23 cellular contexts compared by ENCODE assay signal in genomic region chr17:66807182-66807581, GRCh38. TPM values are rescaled to one million over a fixed set of nuclear protein-coding genes. Genes with fewer than 3 reads are reported as not detected.
A peak's percentile ranks its signal among the peaks of the same experiment; 100 is the strongest.
DNase-seq lines count a peak whose midpoint lies in the region; ATAC-seq and TF ChIP-seq lines count a peak whose summit lies in the region.
"Had no signal": no experiment of that assay in that cellular context is flagged by ENCODE, and none has a peak within 500 bp of the region (broad histone marks: within the 10 kb centered on the region; RNA-seq: fewer than 3 reads in every experiment).

No MANE protein-coding gene starts in this region.

- H3K9me3 Mint-ChIP-seq in chondrocyte (ENCODE audit: low read depth) = no peaks in the 10 kb centered on the region
- H3K9me3 Mint-ChIP-seq: activated naive CD8-positive, alpha-beta T cell treated with anti-CD3 and anti-CD28 coated beads, Interleukin-2, amount 10 ng/mL, durations not matched to agents 7 days and 5 days; nephron progenitor cell had no signal

- ATAC-seq in HG03442 (IDR thresholded peaks at IDR 0.05; ENCODE audit: unreplicated experiment) = no peak

- no peak overlapping the region for H3K27ac Mint-ChIP-seq in chondrocyte (ENCODE audit: unreplicated experiment)
- H3K27ac Mint-ChIP-seq: activated naive CD8-positive, alpha-beta T cell treated with anti-CD3 and anti-CD28 coated beads, Interleukin-2, amount 10 ng/mL, durations not matched to agents 7 days and 5 days; B cell; nephron progenitor cell; progenitor cell of endocrine pancreas had no signal

- H3K36me3 Mint-ChIP-seq in chondrocyte (ENCODE audit: low read depth) = peaks cover 9% of the 10 kb centered on the region

- peaks cover 0 to 44% (median 0%) of the 10 kb centered on the region in 11 experiments; a peak in 4 of 22 replicates for H3K36me3 ChIP-seq in BLaER1 treated with 17β-estradiol and CSF1 and Interleukin-3, amounts not matched to agents 10 nM and 100 nM
- H3K36me3 ChIP-seq: suprapubic skin had no signal

- H3K27me3 Mint-ChIP-seq in chondrocyte (ENCODE audit: low read depth) = no peaks in the 10 kb centered on the region
- H3K27me3 Mint-ChIP-seq: activated naive CD8-positive, alpha-beta T cell treated with anti-CD3 and anti-CD28 coated beads, Interleukin-2, amount 10 ng/mL, durations not matched to agents 7 days and 5 days; progenitor cell of endocrine pancreas had no signal

- H4K20me1 ChIP-seq in BLaER1 treated with 17β-estradiol and CSF1 and Interleukin-3, amounts not matched to agents 10 nM and 100 nM = peaks cover 0 to 14% (median 0%) of the 10 kb centered on the region in 11 experiments; a peak in 2 of 22 replicates

- H3K27ac ChIP-seq in BLaER1 treated with 17β-estradiol and CSF1 and Interleukin-3, amounts not matched to agents 10 nM and 100 nM = no peak overlapping the region
- H3K27ac ChIP-seq: suprapubic skin had no signal

- no peak overlapping the region for H3K4me3 ChIP-seq in BLaER1 treated with 17β-estradiol and CSF1 and Interleukin-3, amounts not matched to agents 10 nM and 100 nM
- H3K4me3 ChIP-seq: suprapubic skin had no signal

- no peak overlapping the region for H3K4me3 Mint-ChIP-seq in chondrocyte (ENCODE audit: unreplicated experiment)
- H3K4me3 Mint-ChIP-seq: activated naive CD8-positive, alpha-beta T cell treated with anti-CD3 and anti-CD28 coated beads, Interleukin-2, amount 10 ng/mL, durations not matched to agents 7 days and 5 days; B cell; nephron progenitor cell had no signal

- peaks cover 19 to 88% (median 46%) of the 10 kb centered on the region in 10 experiments; a peak in 19 of 20 replicates for H3K4me1 ChIP-seq in BLaER1 treated with 17β-estradiol and CSF1 and Interleukin-3, amounts not matched to agents 10 nM and 100 nM
- H3K4me1 ChIP-seq: suprapubic skin had no signal

- peak overlapping the region; percentile 42 to 90 (median 69); a peak in 20 of 22 replicates for H3K4me2 ChIP-seq in BLaER1 treated with 17β-estradiol and CSF1 and Interleukin-3, amounts not matched to agents 10 nM and 100 nM

- H3K9ac ChIP-seq in BLaER1 treated with 17β-estradiol and CSF1 and Interleukin-3, amounts not matched to agents 10 nM and 100 nM = no peak overlapping the region

- H3K4me1 Mint-ChIP-seq in chondrocyte (ENCODE audit: low read depth) = no peaks in the 10 kb centered on the region
- H3K4me1 Mint-ChIP-seq: B cell had no signal

- no peak for TF ChIP-seq CTCF in chondrocyte (IDR thresholded peaks at IDR 0.05)

- H3K9me3 ChIP-seq in BLaER1 treated with 17β-estradiol and CSF1 and Interleukin-3, amounts not matched to agents 10 nM and 100 nM (replicated peaks in 1 of 11) = no peaks in the 10 kb centered on the region
- H3K9me3 ChIP-seq: suprapubic skin had no signal

- H3K27me3 ChIP-seq in BLaER1 treated with 17β-estradiol and CSF1 and Interleukin-3, amounts not matched to agents 10 nM and 100 nM = no peaks in the 10 kb centered on the region
- H3K27me3 ChIP-seq: suprapubic skin had no signal

- DNase-seq in COR-L47 (lab: John Stamatoyannopoulos, UW) (peak; percentile 35), NCI-H510A (lab: John Stamatoyannopoulos, UW) (peak; percentile 22), chondrocyte (ENCODE audit: low spot score) (peak; percentile 4), NCI-H82 treated with DMSO at 0.1 percent for 48 hours (lab: John Stamatoyannopoulos, UW; ENCODE audit: unreplicated experiment) (no peak), kidney tubule cell (ENCODE audit: low spot score) (no peak)
- DNase-seq: activated CD4-positive, alpha-beta T cell treated with anti-CD3 and anti-CD28 coated beads, Interleukin-2, amount 50 U/mL, for 4 hours; activated naive CD8-positive, alpha-beta T cell treated with anti-CD3 and anti-CD28 coated beads, Interleukin-2, amount 10 ng/mL, durations not matched to agents 7 days and 5 days; foreskin melanocyte; kidney glomerular epithelial cell; mesendoderm; NCI-H187; nephron progenitor cell; NK-92 treated with Interleukin-12 subunit alpha and Interleukin-12 subunit beta, amount 100 ng/mL, for 24 hours; small intestine; stimulated activated CD8-positive, alpha-beta memory T cell treated with anti-CD3 and anti-CD28 coated beads, Interleukin-4, amount 100 ng/mL, for 48 hours; T-helper 1 cell had no signal

RNA-seq across cellular contexts. Expression of gene CACNG5, which starts 27.7 kb away (rescaled TPM):
- not detected in 3 replicates for total RNA-seq in chondrocyte
- total RNA-seq: activated naive CD8-positive, alpha-beta T cell treated with anti-CD3 and anti-CD28 coated beads, Interleukin-2, amount 10 ng/mL, durations not matched to agents 7 days and 5 days; B cell; dermis microvascular lymphatic vessel endothelial cell; epithelial cell of proximal tubule; progenitor cell of endocrine pancreas; suprapubic skin had no signal

Comparison
In these comparisons a context has a peak if more than half of its experiments do, and no peak if none do; other contexts are left out.
1. DNase-seq: peak in COR-L47 (single experiment), NCI-H510A (single experiment) and chondrocyte (single experiment); none in NCI-H82 treated with DMSO at 0.1 percent for 48 hours (single experiment) and kidney tubule cell (single experiment).